In the genomic region with DNA sequence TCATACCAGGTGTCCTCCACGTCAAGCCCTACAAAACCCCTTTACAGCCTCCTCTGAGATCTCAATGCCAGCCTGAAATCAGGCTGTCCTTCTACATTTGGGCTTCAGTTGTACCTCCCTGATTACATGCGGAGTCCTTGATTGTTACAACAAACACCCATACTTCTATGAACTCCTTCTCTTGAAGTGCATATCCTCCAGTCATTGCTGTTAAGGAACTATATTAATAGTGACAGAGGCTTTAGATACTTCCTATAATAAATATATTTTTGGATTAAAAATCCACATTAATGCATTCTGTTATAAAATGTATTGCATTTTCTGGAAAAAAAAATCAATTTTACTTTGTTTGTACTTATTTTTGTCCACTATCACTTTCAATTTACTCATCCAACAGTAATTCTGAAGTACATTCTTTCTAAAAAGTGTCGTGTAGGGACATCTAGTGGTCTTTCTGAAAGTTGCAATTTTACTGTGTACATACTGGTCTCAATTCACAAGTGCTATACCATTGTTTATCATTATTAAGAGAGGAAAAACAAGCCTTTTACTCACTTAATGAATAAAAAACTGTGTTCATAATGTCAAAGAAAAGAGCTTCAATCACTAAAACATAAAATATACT, we compare ENCODE assay signal across 8 cellular contexts.
DNase-seq lines count a peak whose midpoint lies in the region; ATAC-seq and TF ChIP-seq lines count a peak whose summit lies in the region.

No MANE protein-coding gene starts in this region.

- H3K36me3 ChIP-seq in stomach = no peaks in the 10 kb centered on the region

- TF ChIP-seq POLR2A in stomach (IDR thresholded peaks at IDR 0.05) = no peak

- H3K27me3 ChIP-seq in right cardiac atrium (ENCODE audit: control insufficient read depth, insufficient read depth) (no peaks in the 10 kb centered on the region), stomach (peaks cover 0 to 9% (median 0%) of the 10 kb centered on the region in 3 donors)

- no peaks in the 10 kb centered on the region for H3K9me3 Mint-ChIP-seq in activated CD8-positive, alpha-beta T cell treated with anti-CD3 and anti-CD28 coated beads, Interleukin-2, amount 10 ng/mL, durations not matched to agents 7 days and 5 days (ENCODE audit: insufficient read depth)
- no peaks in the 10 kb centered on the region for H3K9me3 Mint-ChIP-seq in natural killer cell treated with Interleukin-12 subunit alpha and Interleukin-12 subunit beta and Interleukin-15 and Interleukin-18, amount 100 ng/mL, for 72 hours

- peak; percentile 3 for DNase-seq in CMK (ENCODE audit: low read depth)
- peak; percentile 49 to 83 for DNase-seq in NCI-H2081 (lab: John Stamatoyannopoulos, UW)
- no peak for DNase-seq in activated CD8-positive, alpha-beta T cell treated with anti-CD3 and anti-CD28 coated beads, Interleukin-2, amount 10 ng/mL, durations not matched to agents 7 days and 5 days
- no peak for DNase-seq in right cardiac atrium
- DNase-seq in stomach = no peak
- no peak for DNase-seq in natural killer cell treated with Interleukin-12 subunit alpha and Interleukin-12 subunit beta and Interleukin-15 and Interleukin-18, amount 100 ng/mL, for 72 hours (ENCODE audit: low spot score)

- no peaks in the 10 kb centered on the region for H3K27me3 Mint-ChIP-seq in activated CD8-positive, alpha-beta T cell treated with anti-CD3 and anti-CD28 coated beads, Interleukin-2, amount 10 ng/mL, durations not matched to agents 7 days and 5 days (ENCODE audit: low read depth)
- H3K27me3 Mint-ChIP-seq in natural killer cell treated with Interleukin-12 subunit alpha and Interleukin-12 subunit beta and Interleukin-15 and Interleukin-18, amount 100 ng/mL, for 72 hours = no peaks in the 10 kb centered on the region

- H3K4me1 ChIP-seq in right cardiac atrium (ENCODE audit: control insufficient read depth, insufficient read depth, low read length) = no peaks in the 10 kb centered on the region
- H3K4me1 ChIP-seq in stomach = no peaks in the 10 kb centered on the region

- POLR2A ChIA-PET in activated CD8-positive, alpha-beta T cell treated with anti-CD3 and anti-CD28 coated beads, Interleukin-2, amount 10 ng/mL, durations not matched to agents 7 days and 5 days (lab: Charles Lee) = no interaction called here

- ATAC-seq in GM18873 (IDR thresholded peaks at IDR 0.05; ENCODE audit: low FRiP score, unreplicated experiment) = peak; percentile 91
- peak; percentile 87 for ATAC-seq in HG03064 (IDR thresholded peaks at IDR 0.05; ENCODE audit: low read depth, unreplicated experiment)
- ATAC-seq in activated CD8-positive, alpha-beta T cell treated with anti-CD3 and anti-CD28 coated beads, Interleukin-2, amount 10 ng/mL, durations not matched to agents 7 days and 5 days = peak; percentile 75
- peak; percentile 59 to 60 for ATAC-seq in right cardiac atrium
- ATAC-seq in natural killer cell treated with Interleukin-12 subunit alpha and Interleukin-12 subunit beta and Interleukin-15 and Interleukin-18, amount 100 ng/mL, for 72 hours = no peak

- 42% methylated on average over 3 of the region's 3 CpGs for WGBS in right cardiac atrium
- 39 to 48% (median 41%) methylated on average over 3 of the region's 3 CpGs for WGBS in stomach, 5 donors

- H3K27ac ChIP-seq in right cardiac atrium (ENCODE audit: low read length) (no peak overlapping the region), stomach (no peak overlapping the region)

- intact Hi-C loops in right cardiac atrium (cut with DNase I) = loop anchor here in 2 of 4 donors (5.0 to 10.0 kb wide), 2 partner anchors 95 to 98 kb away; no protein-coding TSS in a partner anchor
- intact Hi-C loops in stomach (cut with DNase I; ENCODE audit: low total_unique reads) = loop anchor here (5.0 kb wide), 1 partner anchor 98 kb away; no protein-coding TSS in a partner anchor

- H3K36me3 Mint-ChIP-seq in activated CD8-positive, alpha-beta T cell treated with anti-CD3 and anti-CD28 coated beads, Interleukin-2, amount 10 ng/mL, durations not matched to agents 7 days and 5 days (ENCODE audit: low read depth) = no peaks in the 10 kb centered on the region
- H3K36me3 Mint-ChIP-seq in natural killer cell treated with Interleukin-12 subunit alpha and Interleukin-12 subunit beta and Interleukin-15 and Interleukin-18, amount 100 ng/mL, for 72 hours = no peaks in the 10 kb centered on the region

- TF ChIP-seq CTCF in stomach (IDR thresholded peaks at IDR 0.05) = peak in 5 of 7 experiments; percentile 47 to 53 (median 48)

- no peaks in the 10 kb centered on the region for H3K9me3 ChIP-seq in right cardiac atrium (ENCODE audit: control insufficient read depth, low read length)
- H3K9me3 ChIP-seq in stomach = no peaks in the 10 kb centered on the region

- no peak overlapping the region for H3K4me3 Mint-ChIP-seq in activated CD8-positive, alpha-beta T cell treated with anti-CD3 and anti-CD28 coated beads, Interleukin-2, amount 10 ng/mL, durations not matched to agents 7 days and 5 days
- H3K4me3 Mint-ChIP-seq in natural killer cell treated with Interleukin-12 subunit alpha and Interleukin-12 subunit beta and Interleukin-15 and Interleukin-18, amount 100 ng/mL, for 72 hours = no peak overlapping the region

- CTCF ChIA-PET in activated CD8-positive, alpha-beta T cell treated with anti-CD3 and anti-CD28 coated beads, Interleukin-2, amount 10 ng/mL, durations not matched to agents 7 days and 5 days (lab: Charles Lee) = interaction anchor here (0.8 to 2.8 kb wide), 3 partner anchors 95 to 320 kb away, joined by 3 to 13 read pairs (median 4); no protein-coding TSS in a partner anchor

- H3K27ac Mint-ChIP-seq in activated CD8-positive, alpha-beta T cell treated with anti-CD3 and anti-CD28 coated beads, Interleukin-2, amount 10 ng/mL, durations not matched to agents 7 days and 5 days = no peak overlapping the region
- H3K27ac Mint-ChIP-seq in natural killer cell treated with Interleukin-12 subunit alpha and Interleukin-12 subunit beta and Interleukin-15 and Interleukin-18, amount 100 ng/mL, for 72 hours = no peak overlapping the region

- no peak for TF ChIP-seq EP300 in stomach (IDR thresholded peaks at IDR 0.05)

- H3K4me1 Mint-ChIP-seq in activated CD8-positive, alpha-beta T cell treated with anti-CD3 and anti-CD28 coated beads, Interleukin-2, amount 10 ng/mL, durations not matched to agents 7 days and 5 days (ENCODE audit: low read depth) = no peaks in the 10 kb centered on the region
- H3K4me1 Mint-ChIP-seq in natural killer cell treated with Interleukin-12 subunit alpha and Interleukin-12 subunit beta and Interleukin-15 and Interleukin-18, amount 100 ng/mL, for 72 hours (ENCODE audit: low read depth in 2 of 2) = no peaks in the 10 kb centered on the region

- H3K4me3 ChIP-seq in right cardiac atrium (ENCODE audit: low read length) (no peak overlapping the region), stomach (no peak overlapping the region)

Comparison
In these comparisons a context has a peak if more than half of its experiments do, and no peak if none do; other contexts are left out.
1. DNase-seq: peak in CMK (single experiment) and NCI-H2081 (2 of 2); none in activated CD8-positive, alpha-beta T cell treated with anti-CD3 and anti-CD28 coated beads, Interleukin-2, amount 10 ng/mL, durations not matched to agents 7 days and 5 days (single experiment), right cardiac atrium (0 of 3), stomach (single experiment) and natural killer cell treated with Interleukin-12 subunit alpha and Interleukin-12 subunit beta and Interleukin-15 and Interleukin-18, amount 100 ng/mL, for 72 hours (single experiment).
2. ATAC-seq: peak in GM18873 (single experiment), HG03064 (single experiment), activated CD8-positive, alpha-beta T cell treated with anti-CD3 and anti-CD28 coated beads, Interleukin-2, amount 10 ng/mL, durations not matched to agents 7 days and 5 days (single experiment) and right cardiac atrium (2 of 2); none in natural killer cell treated with Interleukin-12 subunit alpha and Interleukin-12 subunit beta and Interleukin-15 and Interleukin-18, amount 100 ng/mL, for 72 hours (0 of 2).